Comparison of ENCODE assay signal across 23 cellular contexts in genomic region chr3:143439785-143440184, GRCh38.
DNase-seq lines count a peak whose midpoint lies in the region; TF ChIP-seq lines count a peak whose summit lies in the region.
"Had no signal": no experiment of that assay in that cellular context is flagged by ENCODE, and none has a peak within 500 bp of the region (broad histone marks: within the 10 kb centered on the region; RNA-seq: fewer than 3 reads in every experiment).

No MANE protein-coding gene starts in this region.

- H3K4me1 ChIP-seq in A673 (ENCODE audit: insufficient read depth, low read length, poor library complexity, severe bottlenecking): no peaks in the 10 kb centered on the region
- H3K4me1 ChIP-seq in adipocyte (ENCODE audit: control insufficient read depth, insufficient read depth, low read length): peaks cover 24% of the 10 kb centered on the region
- H3K4me1 ChIP-seq in mesenchymal stem cell (ENCODE audit: control insufficient read depth, insufficient read depth, low read depth, low read length): peaks cover 4% of the 10 kb centered on the region
- H3K4me1 ChIP-seq: HAP-1 had no signal

- H3K79me1 ChIP-seq in mesenchymal stem cell (replicated peaks; ENCODE audit: low read length, poor library complexity, severe bottlenecking): no peaks in the 10 kb centered on the region

- no peaks in the 10 kb centered on the region for H3K36me3 ChIP-seq in A673 (ENCODE audit: insufficient read depth, low read length, poor library complexity, severe bottlenecking)
- H3K36me3 ChIP-seq in adipocyte (ENCODE audit: control insufficient read depth, insufficient read depth, low read length, severe bottlenecking): no peaks in the 10 kb centered on the region
- H3K36me3 ChIP-seq in mesenchymal stem cell (ENCODE audit: control insufficient read depth in 1 of 2, insufficient read depth in 2 of 2, low read depth in 1 of 2, low read length in 2 of 2): no peaks in the 10 kb centered on the region
- H3K36me3 ChIP-seq: HAP-1, MG63 had no signal

- no peak overlapping the region for H2AFZ ChIP-seq in mesenchymal stem cell (ENCODE audit: low read depth, low read length)
- H2AFZ ChIP-seq: GM23248 had no signal

- H3K27ac ChIP-seq in A673 (ENCODE audit: low read depth, low read length, poor library complexity, severe bottlenecking): no peak overlapping the region
- no peak overlapping the region for H3K27ac ChIP-seq in mesenchymal stem cell (ENCODE audit: low read length, poor library complexity, severe bottlenecking)
- H3K27ac ChIP-seq: 22Rv1, GM23248, KMS-11, RWPE1, SK-N-MC had no signal

- DNase-seq in A673 (ENCODE audit: low spot score) (peak; percentile 12), adipocyte (ENCODE audit: low read depth) (peak; percentile 47), mesenchymal stem cell (peak; percentile 38), posterior cingulate gyrus (no peak), D341Med (ENCODE audit: low spot score) (no peak), ecto neural progenitor cell (ENCODE audit: low spot score) (no peak)
- DNase-seq in Jurkat, Clone E6-1 (ENCODE audit: low read depth, low spot score): peak; percentile 53
- no peak for DNase-seq in activated CD4-positive, alpha-beta memory T cell treated with anti-CD3 and anti-CD28 coated beads, Interleukin-2, amount 10 ng/mL, durations not matched to agents 7 days and 5 days
- DNase-seq: C1 segment of cervical spinal cord; CD8-positive, alpha-beta T cell; EL; GM23248; MG63; NCI-H1694 treated with DMSO at 0.1 percent for 48 hours; NCI-H446 treated with DMSO at 0.1 percent for 48 hours; NCI-H526 treated with DMSO at 0.1 percent for 48 hours; SHP77 treated with DMSO at 0.1 percent for 48 hours; SW 1271 had no signal

- H3K18ac ChIP-seq in mesenchymal stem cell (ENCODE audit: low read depth in 1 of 2, low read length in 2 of 2): peak overlapping the region in 1 of 2 experiments; percentile 2

- H4K91ac ChIP-seq in mesenchymal stem cell (ENCODE audit: low read length): no peak overlapping the region

- no peak overlapping the region for H3K4me2 ChIP-seq in mesenchymal stem cell (ENCODE audit: low read length, poor library complexity, severe bottlenecking)
- H3K4me2 ChIP-seq: KMS-11 had no signal

- no peaks in the 10 kb centered on the region for H3K27me3 Mint-ChIP-seq in activated CD4-positive, alpha-beta memory T cell treated with anti-CD3 and anti-CD28 coated beads, Interleukin-2, amount 10 ng/mL, durations not matched to agents 7 days and 5 days

- no peak overlapping the region for H2BK15ac ChIP-seq in mesenchymal stem cell (ENCODE audit: low read depth, poor library complexity, severe bottlenecking)

- BruUV-seq in A673 (replicated peaks; lab: Mats Ljungman, UMichigan): no TSS peak

- H3K27me3 ChIP-seq in A673 (replicated peaks; ENCODE audit: insufficient read depth, low read depth, low read length, poor library complexity) (no peaks in the 10 kb centered on the region), adipocyte (replicated peaks; ENCODE audit: control insufficient read depth, insufficient read depth, low read length) (no peaks in the 10 kb centered on the region), mesenchymal stem cell (ENCODE audit: control insufficient read depth in 1 of 2, insufficient read depth in 1 of 2, low read length in 2 of 2) (no peaks in the 10 kb centered on the region)
- H3K27me3 ChIP-seq: MG63 had no signal

- 67% methylated on average over 1 of the region's 1 CpG for WGBS in mesenchymal stem cell

- peak overlapping the region; percentile 8 for H4K8ac ChIP-seq in mesenchymal stem cell (ENCODE audit: low read length)

- no peak overlapping the region for H3K23ac ChIP-seq in mesenchymal stem cell (ENCODE audit: low read length in 2 of 2)

- no peak overlapping the region for H3K14ac ChIP-seq in mesenchymal stem cell (ENCODE audit: low read length in 2 of 2)

- peak overlapping the region; percentile 11 to 15 for H2BK12ac ChIP-seq in mesenchymal stem cell (ENCODE audit: low read length in 2 of 2)

- H3K4me3 ChIP-seq in A673 (ENCODE audit: low read depth, low read length, poor library complexity, severe bottlenecking) (no peak overlapping the region), adipocyte (ENCODE audit: low read length) (no peak overlapping the region), mesenchymal stem cell (ENCODE audit: insufficient read depth in 1 of 2, low read depth in 1 of 2, low read length in 2 of 2) (no peak overlapping the region)
- no peak overlapping the region for H3K4me3 ChIP-seq in Jurkat, Clone E6-1 (ENCODE audit: low read length)
- H3K4me3 ChIP-seq: GM23248, HAP-1, MG63, SK-N-MC had no signal

- no peak overlapping the region for H2BK120ac ChIP-seq in mesenchymal stem cell (ENCODE audit: low read depth, low read length)

- peaks cover 5% of the 10 kb centered on the region for H3K36me3 Mint-ChIP-seq in activated CD4-positive, alpha-beta memory T cell treated with anti-CD3 and anti-CD28 coated beads, Interleukin-2, amount 10 ng/mL, durations not matched to agents 7 days and 5 days (ENCODE audit: low read depth)
- H3K36me3 Mint-ChIP-seq: CD8-positive, alpha-beta T cell had no signal

- H3K4ac ChIP-seq in mesenchymal stem cell (ENCODE audit: low read depth in 1 of 2, low read length in 2 of 2): no peak overlapping the region

- CTCF ChIA-PET in A673 (lab: Charles Lee): no interaction called here
- CTCF ChIA-PET in activated CD4-positive, alpha-beta memory T cell treated with anti-CD3 and anti-CD28 coated beads, Interleukin-2, amount 10 ng/mL, durations not matched to agents 7 days and 5 days (lab: Charles Lee): no interaction called here

- H3K9me3 ChIP-seq in A673 (ENCODE audit: low read depth, low read length, poor library complexity, severe bottlenecking) (no peaks in the 10 kb centered on the region), adipocyte (ENCODE audit: control insufficient read depth, low read length) (no peaks in the 10 kb centered on the region), mesenchymal stem cell (ENCODE audit: control insufficient read depth, low read length) (no peaks in the 10 kb centered on the region)
- H3K9me3 ChIP-seq: HAP-1, MG63 had no signal

- H3K4me1 Mint-ChIP-seq in activated CD4-positive, alpha-beta memory T cell treated with anti-CD3 and anti-CD28 coated beads, Interleukin-2, amount 10 ng/mL, durations not matched to agents 7 days and 5 days: peaks cover 20% of the 10 kb centered on the region

- no peaks in the 10 kb centered on the region for H3K9me3 Mint-ChIP-seq in activated CD4-positive, alpha-beta memory T cell treated with anti-CD3 and anti-CD28 coated beads, Interleukin-2, amount 10 ng/mL, durations not matched to agents 7 days and 5 days
- H3K9me3 Mint-ChIP-seq: CD8-positive, alpha-beta T cell had no signal

- no peak overlapping the region for H2BK5ac ChIP-seq in mesenchymal stem cell (ENCODE audit: low read depth, low read length, poor library complexity, severe bottlenecking)

- no peak for TF ChIP-seq CTCF in A673 (conservative IDR thresholded peaks at IDR 0.05; ENCODE audit: low read depth, low read length)

- no peak overlapping the region for H3K27ac Mint-ChIP-seq in activated CD4-positive, alpha-beta memory T cell treated with anti-CD3 and anti-CD28 coated beads, Interleukin-2, amount 10 ng/mL, durations not matched to agents 7 days and 5 days

- no peak overlapping the region for H3K9ac ChIP-seq in adipocyte (ENCODE audit: low read length)
- no peak overlapping the region for H3K9ac ChIP-seq in mesenchymal stem cell (ENCODE audit: low read length)
- H3K9ac ChIP-seq: GM23248, KMS-11 had no signal

- intact Hi-C loops in A673 (cut with micrococcal nuclease; ENCODE audit: unreplicated experiment): no loop called here
- intact Hi-C loops in posterior cingulate gyrus (cut with DNase I): no loop called here

- no peak overlapping the region for H3K4me3 Mint-ChIP-seq in activated CD4-positive, alpha-beta memory T cell treated with anti-CD3 and anti-CD28 coated beads, Interleukin-2, amount 10 ng/mL, durations not matched to agents 7 days and 5 days
- H3K4me3 Mint-ChIP-seq: CD8-positive, alpha-beta T cell had no signal

- POLR2A ChIA-PET in A673 (lab: Charles Lee; ENCODE audit: low non-redundant PET): no interaction called here
- POLR2A ChIA-PET in activated CD4-positive, alpha-beta memory T cell treated with anti-CD3 and anti-CD28 coated beads, Interleukin-2, amount 10 ng/mL, durations not matched to agents 7 days and 5 days (lab: Charles Lee): no interaction called here

- no peak overlapping the region for H2AK5ac ChIP-seq in mesenchymal stem cell (ENCODE audit: low read length, severe bottlenecking)

Comparison
In these comparisons a context has a peak if more than half of its experiments do, and no peak if none do; other contexts are left out.
1. DNase-seq: peak in A673 (single experiment), Jurkat, Clone E6-1 (single experiment), adipocyte (single experiment) and mesenchymal stem cell (single experiment); none in posterior cingulate gyrus (0 of 10), D341Med (single experiment), activated CD4-positive, alpha-beta memory T cell treated with anti-CD3 and anti-CD28 coated beads, Interleukin-2, amount 10 ng/mL, durations not matched to agents 7 days and 5 days (single experiment) and ecto neural progenitor cell (single experiment).